27 cellular contexts compared by ENCODE assay signal in genomic region chr16:4133897-4134372, GRCh38.
"Had no signal": no experiment of that assay in that cellular context is flagged by ENCODE, and none has a peak within 500 bp of the region (broad histone marks: within the 10 kb centered on the region; RNA-seq: fewer than 3 reads in every experiment).

No MANE protein-coding gene starts in this region.

- H3K36me3 Mint-ChIP-seq: activated naive CD4-positive, alpha-beta T cell treated with anti-CD3 and anti-CD28 coated beads, Interleukin-2, amount 50 U/mL, for 72 hours had no signal

- H3K27ac Mint-ChIP-seq: activated CD4-positive, alpha-beta T cell treated with anti-CD3 and anti-CD28 coated beads, Interleukin-2, amount 10 ng/mL, durations not matched to agents 24 days and 14 days; activated CD8-positive, alpha-beta memory T cell treated with anti-CD3 and anti-CD28 coated beads, Interleukin-2, amount 10 ng/mL, durations not matched to agents 7 days and 5 days; activated naive CD4-positive, alpha-beta T cell treated with anti-CD3 and anti-CD28 coated beads, Interleukin-2, amount 50 U/mL, for 72 hours; activated naive CD8-positive, alpha-beta T cell treated with anti-CD3 and anti-CD28 coated beads, Interleukin-2, amount 50 U/mL, for 24 hours; T-helper 1 cell treated with Interleukin-12 subunit alpha and Interleukin-12 subunit beta and Interleukin-4 antibody, amounts not matched to agents 30 μg/mL and 1 μg/mL, for 36 hours had no signal

- H3K27me3 ChIP-seq: ascending aorta, body of pancreas, SJCRH30 had no signal

- H3K4me3 ChIP-seq: ascending aorta, body of pancreas, SJCRH30 had no signal

- ATAC-seq: activated CD8-positive, alpha-beta memory T cell treated with anti-CD3 and anti-CD28 coated beads, Interleukin-2, amount 10 ng/mL, durations not matched to agents 7 days and 5 days; activated naive CD4-positive, alpha-beta T cell treated with anti-CD3 and anti-CD28 coated beads, Interleukin-2, amount 50 U/mL, for 72 hours; activated naive CD8-positive, alpha-beta T cell treated with anti-CD3 and anti-CD28 coated beads, Interleukin-2, amount 50 U/mL, for 24 hours; activated T-cell treated with anti-CD3 and anti-CD28 coated beads, Interleukin-2, amount 50 U/mL, for 4 hours; body of pancreas had no signal

- H3K4me1 Mint-ChIP-seq: activated naive CD8-positive, alpha-beta T cell treated with anti-CD3 and anti-CD28 coated beads, Interleukin-2, amount 50 U/mL, for 24 hours; central memory CD8-positive, alpha-beta T cell had no signal

- H3K27ac ChIP-seq: ascending aorta, body of pancreas, SJCRH30 had no signal

- H3K9me3 Mint-ChIP-seq: activated CD4-positive, alpha-beta T cell treated with anti-CD3 and anti-CD28 coated beads, Interleukin-2, amount 10 ng/mL, durations not matched to agents 24 days and 14 days; activated naive CD4-positive, alpha-beta T cell treated with anti-CD3 and anti-CD28 coated beads, Interleukin-2, amount 50 U/mL, for 72 hours; activated naive CD8-positive, alpha-beta T cell treated with anti-CD3 and anti-CD28 coated beads, Interleukin-2, amount 50 U/mL, for 24 hours; activated T-cell treated with anti-CD3 and anti-CD28 coated beads, Interleukin-2, amount 50 U/mL, for 4 hours; central memory CD8-positive, alpha-beta T cell; T-helper 1 cell treated with Interleukin-12 subunit alpha and Interleukin-12 subunit beta and Interleukin-4 antibody, amounts not matched to agents 30 μg/mL and 1 μg/mL, for 36 hours had no signal

- H3K4me3 Mint-ChIP-seq: activated CD4-positive, alpha-beta T cell treated with anti-CD3 and anti-CD28 coated beads, Interleukin-2, amount 10 ng/mL, durations not matched to agents 24 days and 14 days; activated CD8-positive, alpha-beta memory T cell treated with anti-CD3 and anti-CD28 coated beads, Interleukin-2, amount 10 ng/mL, durations not matched to agents 7 days and 5 days; activated naive CD8-positive, alpha-beta T cell treated with anti-CD3 and anti-CD28 coated beads, Interleukin-2, amount 50 U/mL, for 24 hours; activated T-cell treated with anti-CD3 and anti-CD28 coated beads, Interleukin-2, amount 50 U/mL, for 4 hours; central memory CD8-positive, alpha-beta T cell; T-helper 1 cell treated with Interleukin-12 subunit alpha and Interleukin-12 subunit beta and Interleukin-4 antibody, amounts not matched to agents 30 μg/mL and 1 μg/mL, for 36 hours had no signal

- DNase-seq: activated CD4-positive, alpha-beta T cell treated with anti-CD3 and anti-CD28 coated beads for 1 hour; activated CD4-positive, alpha-beta T cell treated with anti-CD3 and anti-CD28 coated beads, Interleukin-2, amount 10 ng/mL, durations not matched to agents 24 days and 14 days; activated CD4-positive, alpha-beta T cell treated with anti-CD3 and anti-CD28 coated beads, Interleukin-2, amount 50 U/mL, for 48 hours; activated CD8-positive, alpha-beta memory T cell treated with anti-CD3 and anti-CD28 coated beads, Interleukin-2, amount 10 ng/mL, durations not matched to agents 7 days and 5 days; activated effector memory CD4-positive, alpha-beta T cell treated with anti-CD3 and anti-CD28 coated beads, Interleukin-2, amount 50 U/mL, for 16 hours; activated naive CD4-positive, alpha-beta T cell treated with Interleukin-2 at 50 U/mL for 16 hours; activated naive CD8-positive, alpha-beta T cell treated with anti-CD3 and anti-CD28 coated beads, Interleukin-2, amount 50 U/mL, for 24 hours; activated T-cell treated with anti-CD3 and anti-CD28 coated beads, Interleukin-2, amount 50 U/mL, for 4 hours; amniotic stem cell; body of pancreas; Kasumi-1; NCI-H1048; NCI-H146; NCI-H187 treated with DMSO at 0.1 percent for 48 hours; NCI-H2081 treated with DMSO at 0.1 percent for 48 hours; NCI-H2171; NCI-H2227 treated with DMSO at 0.1 percent for 48 hours; NCI-H526; NCI-H82; Right ventricle myocardium superior; RPMI8226; SJCRH30; SK-N-SH had no signal

- H3K36me3 ChIP-seq: ascending aorta, SJCRH30 had no signal
